In genomic region chr11:89625171-89625570, GRCh38 we compare ENCODE assay signal across 13 cellular contexts.
DNase-seq lines count a peak whose midpoint lies in the region; TF ChIP-seq lines count a peak whose summit lies in the region.
"Had no signal": no experiment of that assay in that cellular context is flagged by ENCODE, and none has a peak within 500 bp of the region (broad histone marks: within the 10 kb centered on the region; RNA-seq: fewer than 3 reads in every experiment).

No MANE protein-coding gene starts in this region.

- peaks cover 6% of the 10 kb centered on the region for H3K4me1 Mint-ChIP-seq in neural crest cell
- H3K4me1 Mint-ChIP-seq: CD4-positive, CD25-positive, alpha-beta regulatory T cell had no signal

- intact Hi-C loops in posterior vena cava (cut with DNase I) = no loop called here

- H3K36me3 Mint-ChIP-seq in neural crest cell (ENCODE audit: low read depth) = no peaks in the 10 kb centered on the region
- H3K36me3 Mint-ChIP-seq: CD4-positive, CD25-positive, alpha-beta regulatory T cell had no signal

- no peaks in the 10 kb centered on the region for H3K36me3 ChIP-seq in WERI-Rb-1
- H3K36me3 ChIP-seq: prostate gland had no signal

- H3K27ac ChIP-seq in WERI-Rb-1 = no peak overlapping the region
- H3K27ac ChIP-seq: body of pancreas, prostate gland had no signal

- no peaks in the 10 kb centered on the region for H3K27me3 Mint-ChIP-seq in neural crest cell (ENCODE audit: low read depth)
- H3K27me3 Mint-ChIP-seq: CD4-positive, CD25-positive, alpha-beta regulatory T cell had no signal

- no peak overlapping the region for H3K4me3 ChIP-seq in GM12864 (ENCODE audit: low read depth, low read length)
- H3K4me3 ChIP-seq in LNCaP clone FGC (ENCODE audit: low read depth, low read length) = no peak overlapping the region
- H3K4me3 ChIP-seq in WERI-Rb-1 (ENCODE audit: low read depth, low read length) = no peak overlapping the region
- H3K4me3 ChIP-seq: body of pancreas, prostate gland had no signal

- no peaks in the 10 kb centered on the region for H3K27me3 ChIP-seq in WERI-Rb-1 (ENCODE audit: insufficient read depth, low read depth, severe bottlenecking)
- H3K27me3 ChIP-seq: body of pancreas had no signal

- no peaks in the 10 kb centered on the region for H3K9me3 Mint-ChIP-seq in neural crest cell

- no peaks in the 10 kb centered on the region for H3K9me3 ChIP-seq in WERI-Rb-1 (ENCODE audit: severe bottlenecking)
- H3K9me3 ChIP-seq: body of pancreas, prostate gland had no signal

- no peak overlapping the region for H3K4me3 Mint-ChIP-seq in neural crest cell
- H3K4me3 Mint-ChIP-seq: CD4-positive, CD25-positive, alpha-beta regulatory T cell had no signal

- DNase-seq in GM12864 (ENCODE audit: low read depth) (no peak), LNCaP clone FGC (ENCODE audit: low read depth) (peak; percentile 83), WERI-Rb-1 (peak; percentile 9), neural crest cell (ENCODE audit: low read depth, low spot score) (no peak), germinal center (ENCODE audit: low spot score) (no peak), posterior vena cava (ENCODE audit: low spot score) (no peak)
- DNase-seq in stimulated activated CD4-positive, alpha-beta T cell treated with anti-CD3 and anti-CD28 coated beads, Interleukin-4, amount 100 ng/mL, for 24 hours = no peak
- DNase-seq: body of pancreas; CD4-positive, CD25-positive, alpha-beta regulatory T cell; effector CD4-positive, alpha-beta T cell; Kasumi-1; NCI-H2107 had no signal

- peak; percentile 9 for TF ChIP-seq CTCF in GM12864 (IDR thresholded peaks at IDR 0.05; ENCODE audit: low read depth, low read length, missing control alignments)
- TF ChIP-seq CTCF in LNCaP clone FGC (IDR thresholded peaks at IDR 0.05; ENCODE audit: control insufficient read depth, extremely low read depth, insufficient read depth) = peak; percentile 42; the same call in 1 of the 2 replicates
- peak; percentile 19; the same call in 1 of the 2 replicates for TF ChIP-seq CTCF in WERI-Rb-1 (IDR thresholded peaks at IDR 0.05; ENCODE audit: low read depth, low read length)
- peak; percentile 43 for TF ChIP-seq CTCF in neural crest cell (conservative IDR thresholded peaks at IDR 0.05)

- no peak overlapping the region for H3K27ac Mint-ChIP-seq in neural crest cell (ENCODE audit: unreplicated experiment)
- H3K27ac Mint-ChIP-seq: CD4-positive, CD25-positive, alpha-beta regulatory T cell had no signal

Comparison
In these comparisons a context has a peak if more than half of its experiments do, and no peak if none do; other contexts are left out.
1. DNase-seq: peak in LNCaP clone FGC (single experiment) and WERI-Rb-1 (single experiment); none in GM12864 (single experiment), neural crest cell (single experiment), germinal center (single experiment), stimulated activated CD4-positive, alpha-beta T cell treated with anti-CD3 and anti-CD28 coated beads, Interleukin-4, amount 100 ng/mL, for 24 hours (single experiment) and posterior vena cava (single experiment).
2. Peak in every context shown above with its lines, with median percentiles within 50 percentile points of each other: CTCF ChIP-seq.